9 cellular contexts compared by ENCODE assay signal in the genomic region with DNA sequence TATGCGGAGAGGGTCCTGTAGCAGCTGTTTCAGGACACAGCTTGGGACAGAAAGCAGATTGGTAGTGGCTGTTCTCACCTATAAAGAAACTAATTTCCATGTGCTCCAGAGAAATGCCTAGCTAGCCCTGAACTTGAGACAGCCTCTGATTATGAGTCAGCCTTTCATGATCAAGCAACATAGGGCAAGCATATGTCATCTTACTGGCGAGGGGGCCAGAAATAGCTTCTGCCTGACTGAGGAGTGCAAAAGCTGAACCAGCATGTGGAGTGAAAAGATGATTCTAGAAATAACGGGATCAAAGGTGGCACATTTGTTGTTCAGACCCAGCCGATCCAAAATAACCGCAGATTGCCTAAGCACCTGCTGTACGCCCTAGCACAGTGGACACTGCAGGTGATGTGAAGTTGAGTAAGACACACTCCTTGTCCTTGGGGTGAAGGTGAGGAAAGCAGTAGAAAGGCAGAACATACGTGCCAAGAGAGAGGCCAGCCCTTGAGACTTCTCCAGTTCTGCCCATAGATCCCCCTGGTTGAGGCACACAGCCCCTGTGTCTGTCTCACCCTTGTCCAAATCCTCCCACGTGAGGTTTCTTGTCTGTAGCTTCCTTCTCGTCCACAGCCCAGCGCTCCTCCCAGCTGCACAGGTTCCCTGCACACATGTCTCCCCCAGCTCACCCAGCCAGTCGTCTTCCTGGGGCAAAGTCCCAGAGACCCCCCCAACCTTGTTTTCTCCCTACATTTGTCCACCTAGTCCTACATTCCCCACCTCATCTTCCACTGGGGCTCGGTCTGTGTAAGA. TPM values are rescaled to one million over a fixed set of nuclear protein-coding genes. Genes with fewer than 3 reads are reported as not detected.
DNase-seq lines count a peak whose midpoint lies in the region; ATAC-seq, FAIRE-seq and TF ChIP-seq lines count a peak whose summit lies in the region.
"Had no signal": no experiment of that assay in that cellular context is flagged by ENCODE, and none has a peak within 500 bp of the region (broad histone marks: within the 10 kb centered on the region; RNA-seq: fewer than 3 reads in every experiment).

No MANE protein-coding gene starts in this region.

- CTCF ChIA-PET in naive thymus-derived CD4-positive, alpha-beta T cell (lab: Charles Lee), result interaction anchor here (0.6 to 0.7 kb wide), 3 partner anchors 8 to 694 kb away, joined by 3 to 4 read pairs (median 3); no protein-coding TSS in a partner anchor

- H3K36me3 ChIP-seq in MG63, result no peaks in the 10 kb centered on the region
- no peaks in the 10 kb centered on the region for H3K36me3 ChIP-seq in astrocyte (ENCODE audit: insufficient read depth, low read length)
- H3K36me3 ChIP-seq in parathyroid adenoma (ENCODE audit: control insufficient read depth, insufficient read depth, low read length), result no peaks in the 10 kb centered on the region
- H3K36me3 ChIP-seq in WERI-Rb-1, result peaks cover 7% of the 10 kb centered on the region
- H3K36me3 ChIP-seq in naive thymus-derived CD4-positive, alpha-beta T cell (ENCODE audit: control insufficient read depth in 2 of 3, insufficient read depth in 3 of 3, low read length in 3 of 3), result no peaks in the 10 kb centered on the region

- POLR2A ChIA-PET in naive thymus-derived CD4-positive, alpha-beta T cell (lab: Charles Lee), result interaction anchor here (1.2 to 2.6 kb wide), 4 partner anchors 8 to 38 kb away, joined by 6 to 11 read pairs (median 10); partner anchors contain the start of genes BAZ1B and TBL2

- H3K9me3 Mint-ChIP-seq in T-helper 1 cell treated with Interleukin-12 subunit alpha and Interleukin-12 subunit beta and Interleukin-4 antibody, amounts not matched to agents 30 μg/mL and 1 μg/mL, for 36 hours, result no peaks in the 10 kb centered on the region
- no peaks in the 10 kb centered on the region for H3K9me3 Mint-ChIP-seq in astrocyte (ENCODE audit: unreplicated experiment)
- peaks cover 0 to 4% (median 0%) of the 10 kb centered on the region in 11 donors for H3K9me3 Mint-ChIP-seq in naive thymus-derived CD4-positive, alpha-beta T cell

- peaks cover 11% of the 10 kb centered on the region for H3K4me1 ChIP-seq in astrocyte (ENCODE audit: insufficient read depth, low read length)
- H3K4me1 ChIP-seq in parathyroid adenoma, result peaks cover 4% of the 10 kb centered on the region
- peaks cover 12 to 20% of the 10 kb centered on the region in 2 donors for H3K4me1 ChIP-seq in naive thymus-derived CD4-positive, alpha-beta T cell (ENCODE audit: control insufficient read depth in 2 of 2, insufficient read depth in 2 of 2, low read length in 2 of 2)

- H2AFZ ChIP-seq in astrocyte (ENCODE audit: low read depth, low read length) (peak overlapping the region; percentile 55), parathyroid adenoma (peak overlapping the region; percentile 17)

- H3K27me3 Mint-ChIP-seq in T-helper 1 cell treated with Interleukin-12 subunit alpha and Interleukin-12 subunit beta and Interleukin-4 antibody, amounts not matched to agents 30 μg/mL and 1 μg/mL, for 36 hours (ENCODE audit: low read depth), result no peaks in the 10 kb centered on the region
- H3K27me3 Mint-ChIP-seq in astrocyte (ENCODE audit: low read depth, unreplicated experiment), result peaks cover 3% of the 10 kb centered on the region
- peaks cover 0 to 2% (median 0%) of the 10 kb centered on the region in 5 donors for H3K27me3 Mint-ChIP-seq in naive thymus-derived CD4-positive, alpha-beta T cell

- no peak for FAIRE-seq in astrocyte (lab: Jason Lieb, UNC)

- H3K9me3 ChIP-seq in MG63, result no peaks in the 10 kb centered on the region
- H3K9me3 ChIP-seq in astrocyte (ENCODE audit: insufficient read depth, low read depth, low read length), result no peaks in the 10 kb centered on the region
- no peaks in the 10 kb centered on the region for H3K9me3 ChIP-seq in parathyroid adenoma (ENCODE audit: control insufficient read depth, low read length)
- H3K9me3 ChIP-seq in WERI-Rb-1 (ENCODE audit: severe bottlenecking), result no peaks in the 10 kb centered on the region
- no peaks in the 10 kb centered on the region for H3K9me3 ChIP-seq in naive thymus-derived CD4-positive, alpha-beta T cell (ENCODE audit: control insufficient read depth in 2 of 3, low read length in 3 of 3)

- H3K4me3 Mint-ChIP-seq in T-helper 1 cell treated with Interleukin-12 subunit alpha and Interleukin-12 subunit beta and Interleukin-4 antibody, amounts not matched to agents 30 μg/mL and 1 μg/mL, for 36 hours, result peak overlapping the region; percentile 43
- peak overlapping the region; percentile 43 for H3K4me3 Mint-ChIP-seq in astrocyte (ENCODE audit: unreplicated experiment)
- peak overlapping the region in 3 of 10 donors; percentile 13 to 41 (median 29) for H3K4me3 Mint-ChIP-seq in naive thymus-derived CD4-positive, alpha-beta T cell

- H3K9ac ChIP-seq in astrocyte (ENCODE audit: low read length) (peak overlapping the region; percentile 16), parathyroid adenoma (no peak overlapping the region)
- H3K9ac ChIP-seq: BLaER1 had no signal

- DNase-seq in T-helper 1 cell (no peak), MG63 (peak; percentile 75), astrocyte (ENCODE audit: low read depth) (peak; percentile 83), WERI-Rb-1 (no peak)
- no peak for DNase-seq in naive thymus-derived CD4-positive, alpha-beta T cell

- H3K4me3 ChIP-seq in MG63, result no peak overlapping the region
- H3K4me3 ChIP-seq in astrocyte (ENCODE audit: insufficient read depth, low read depth, low read length), result no peak overlapping the region
- no peak overlapping the region for H3K4me3 ChIP-seq in parathyroid adenoma (ENCODE audit: low read depth, low read length)
- no peak overlapping the region for H3K4me3 ChIP-seq in WERI-Rb-1 (ENCODE audit: low read depth, low read length)
- H3K4me3 ChIP-seq in naive thymus-derived CD4-positive, alpha-beta T cell (ENCODE audit: low read length), result no peak overlapping the region
- H3K4me3 ChIP-seq: BLaER1 had no signal

- H3K36me3 Mint-ChIP-seq in T-helper 1 cell treated with Interleukin-12 subunit alpha and Interleukin-12 subunit beta and Interleukin-4 antibody, amounts not matched to agents 30 μg/mL and 1 μg/mL, for 36 hours (ENCODE audit: low read depth), result peaks cover 4% of the 10 kb centered on the region
- H3K36me3 Mint-ChIP-seq in astrocyte (ENCODE audit: low read depth, unreplicated experiment), result no peaks in the 10 kb centered on the region
- peaks cover 0 to 4% (median 0%) of the 10 kb centered on the region in 5 donors for H3K36me3 Mint-ChIP-seq in naive thymus-derived CD4-positive, alpha-beta T cell

- H3K4me1 Mint-ChIP-seq in T-helper 1 cell treated with Interleukin-12 subunit alpha and Interleukin-12 subunit beta and Interleukin-4 antibody, amounts not matched to agents 30 μg/mL and 1 μg/mL, for 36 hours (ENCODE audit: low read depth), result peaks cover 15% of the 10 kb centered on the region
- peaks cover 17% of the 10 kb centered on the region for H3K4me1 Mint-ChIP-seq in astrocyte (ENCODE audit: low read depth, unreplicated experiment)
- peaks cover 13 to 27% (median 19%) of the 10 kb centered on the region in 7 donors for H3K4me1 Mint-ChIP-seq in naive thymus-derived CD4-positive, alpha-beta T cell

- no peak for TF ChIP-seq CTCF in astrocyte (IDR thresholded peaks at IDR 0.05; ENCODE audit: insufficient read depth, low read depth, low read length)
- TF ChIP-seq CTCF in parathyroid adenoma (IDR thresholded peaks at IDR 0.05), result no peak
- TF ChIP-seq CTCF in WERI-Rb-1 (IDR thresholded peaks at IDR 0.05; ENCODE audit: low read depth, low read length), result no peak

- ATAC-seq in HG03097 (IDR thresholded peaks at IDR 0.05; ENCODE audit: low FRiP score, unreplicated experiment), result no peak
- ATAC-seq in naive thymus-derived CD4-positive, alpha-beta T cell, result no peak

- intact Hi-C loops in naive thymus-derived CD4-positive, alpha-beta T cell (cut with micrococcal nuclease), result no loop called here

- peak overlapping the region; percentile 28 for H3K27ac Mint-ChIP-seq in T-helper 1 cell treated with Interleukin-12 subunit alpha and Interleukin-12 subunit beta and Interleukin-4 antibody, amounts not matched to agents 30 μg/mL and 1 μg/mL, for 36 hours
- peak overlapping the region; percentile 83 for H3K27ac Mint-ChIP-seq in astrocyte (ENCODE audit: unreplicated experiment)
- H3K27ac Mint-ChIP-seq in naive thymus-derived CD4-positive, alpha-beta T cell, result peak overlapping the region in 2 of 9 donors; percentile 33 to 68

- peaks cover 17% of the 10 kb centered on the region for H3K79me2 ChIP-seq in astrocyte (ENCODE audit: insufficient read depth, low read length)
- H3K79me2 ChIP-seq in parathyroid adenoma, result peaks cover 14% of the 10 kb centered on the region

- H3K27ac ChIP-seq in astrocyte (ENCODE audit: low read depth, low read length), result peak overlapping the region; percentile 47
- no peak overlapping the region for H3K27ac ChIP-seq in parathyroid adenoma
- no peak overlapping the region for H3K27ac ChIP-seq in WERI-Rb-1
- H3K27ac ChIP-seq in naive thymus-derived CD4-positive, alpha-beta T cell (ENCODE audit: low read depth, low read length), result no peak overlapping the region
- H3K27ac ChIP-seq: BLaER1 had no signal

- H3K27me3 ChIP-seq in MG63 (no peaks in the 10 kb centered on the region), astrocyte (ENCODE audit: insufficient read depth, low read length) (no peaks in the 10 kb centered on the region), parathyroid adenoma (ENCODE audit: control insufficient read depth, insufficient read depth, low read length) (no peaks in the 10 kb centered on the region), WERI-Rb-1 (ENCODE audit: insufficient read depth, low read depth, severe bottlenecking) (no peaks in the 10 kb centered on the region)
- H3K27me3 ChIP-seq in naive thymus-derived CD4-positive, alpha-beta T cell (ENCODE audit: control insufficient read depth in 2 of 2, insufficient read depth in 2 of 2, low read length in 2 of 2), result no peaks in the 10 kb centered on the region
- H3K27me3 ChIP-seq: BLaER1 had no signal

- peaks cover 17% of the 10 kb centered on the region for H4K20me1 ChIP-seq in astrocyte (ENCODE audit: insufficient read depth, low read length)

- H3K4me2 ChIP-seq in astrocyte (ENCODE audit: low read length) (peak overlapping the region; percentile 69), parathyroid adenoma (ENCODE audit: low read length) (no peak overlapping the region)
- H3K4me2 ChIP-seq: BLaER1 had no signal

RNA-seq across cellular contexts. Expression of gene BCL7B, which starts 2.7 kb away (rescaled TPM):
- total RNA-seq in MG63 (2014; rRNA removed; shearing (Covaris generic); ENCODE audit: low replicate concordance), result 31.6 and 33.3 TPM in 2 replicates
- 27.6 and 30.1 TPM in 2 replicates for total RNA-seq in astrocyte
- total RNA-seq in naive thymus-derived CD4-positive, alpha-beta T cell, result 100 to 1,000 TPM in 2 of 5 experiments, 10 to 100 TPM in 3; 57.3 to 118 (median 78.6) TPM
- polyA plus RNA-seq in naive thymus-derived CD4-positive, alpha-beta T cell, result 10 to 100 TPM; 80.5 to 89.1 TPM

RNA-seq across cellular contexts. Expression of gene TBL2, which starts 18.1 kb away (rescaled TPM):
- total RNA-seq in MG63 (2014; rRNA removed; shearing (Covaris generic); ENCODE audit: low replicate concordance), result 68.6 and 79.0 TPM in 2 replicates
- 54.8 and 58.6 TPM in 2 replicates for total RNA-seq in astrocyte
- total RNA-seq in naive thymus-derived CD4-positive, alpha-beta T cell, result 10 to 100 TPM; 19.2 to 40.9 (median 32.8) TPM
- 10 to 100 TPM; 21.3 to 29.0 TPM for polyA plus RNA-seq in naive thymus-derived CD4-positive, alpha-beta T cell

RNA-seq across cellular contexts. Expression of gene BAZ1B, which starts 38.1 kb away (rescaled TPM):
- 44.6 and 67.4 TPM in 2 replicates for total RNA-seq in MG63 (2014; rRNA removed; shearing (Covaris generic); ENCODE audit: low replicate concordance)
- total RNA-seq in astrocyte, result 61.0 and 62.5 TPM in 2 replicates
- 10 to 100 TPM; 44.7 to 90.3 (median 66.7) TPM for total RNA-seq in naive thymus-derived CD4-positive, alpha-beta T cell
- 10 to 100 TPM; 14.7 to 32.5 TPM for polyA plus RNA-seq in naive thymus-derived CD4-positive, alpha-beta T cell

Comparison
In these comparisons a context has a peak if more than half of its experiments do, and no peak if none do; other contexts are left out.
1. DNase-seq: peak in MG63 (single experiment) and astrocyte (single experiment); none in T-helper 1 cell (0 of 5), WERI-Rb-1 (single experiment) and naive thymus-derived CD4-positive, alpha-beta T cell (0 of 9).